In genomic region chr21:38944903-38945302, GRCh38 we compare ENCODE assay signal across 17 cellular contexts.
DNase-seq lines count a peak whose midpoint lies in the region; ATAC-seq and TF ChIP-seq lines count a peak whose summit lies in the region.
"Had no signal": no experiment of that assay in that cellular context is flagged by ENCODE, and none has a peak within 500 bp of the region (broad histone marks: within the 10 kb centered on the region; RNA-seq: fewer than 3 reads in every experiment).

No MANE protein-coding gene starts in this region.

- peak overlapping the region; percentile 82 for H4K91ac ChIP-seq in neuronal stem cell (ENCODE audit: low read depth, low read length, poor library complexity)

- H3K27ac Mint-ChIP-seq in WTC11, result peak overlapping the region; percentile 53; the same call in 1 of the 2 replicates
- H3K27ac Mint-ChIP-seq: CD8-positive, alpha-beta T cell had no signal

- TF ChIP-seq POLR2A in HCT116 (IDR thresholded peaks at IDR 0.05; ENCODE audit: borderline replicate concordance, extremely low read depth, insufficient read depth, insufficient read length), result no peak

- no peak overlapping the region for H2BK15ac ChIP-seq in neuronal stem cell (ENCODE audit: low read length)

- peaks cover 25% of the 10 kb centered on the region for H3K9me3 Mint-ChIP-seq in WTC11

- H4K8ac ChIP-seq in neuronal stem cell (ENCODE audit: low read depth, low read length), result no peak overlapping the region

- no peaks in the 10 kb centered on the region for H3K79me1 ChIP-seq in neuronal stem cell (ENCODE audit: low read depth, low read length)

- H3K4me3 ChIP-seq in HCT116 (replicated peaks in 1 of 2; ENCODE audit: low read depth in 1 of 2, low read length in 2 of 2) (no peak overlapping the region), iPS DF 6.9 (ENCODE audit: low read length) (no peak overlapping the region), neuronal stem cell (ENCODE audit: low read length in 2 of 2) (no peak overlapping the region)
- H3K4me3 ChIP-seq: SJSA1 had no signal

- no CpG with 5 or more reads among the region's 14 CpGs for WGBS in iPS DF 6.9 (ENCODE audit: insufficient coverage, insufficient read length)
- no CpG with 5 or more reads among the region's 14 CpGs for WGBS in neuronal stem cell (ENCODE audit: extremely low coverage in 2 of 2, insufficient read length in 2 of 2, insufficient replicate concordance in 1 of 2), 2 donors

- peak overlapping the region; percentile 56 for H3K14ac ChIP-seq in neuronal stem cell (ENCODE audit: low read length)

- TF ChIP-seq RAD21 in HCT116 (IDR thresholded peaks at IDR 0.05; ENCODE audit: low read depth), result 0 out of 2 replicates have a peak, but pooled peaks have one; percentile 7

- H3K4me1 ChIP-seq in HCT116 (ENCODE audit: control insufficient read depth in 1 of 2, insufficient read depth in 2 of 2, low read length in 2 of 2), result no peaks in the 10 kb centered on the region
- peaks cover 3% of the 10 kb centered on the region; the same call in 1 of the 2 replicates for H3K4me1 ChIP-seq in iPS DF 6.9 (ENCODE audit: control insufficient read depth, insufficient read depth, low read length)
- H3K4me1 ChIP-seq in neuronal stem cell (ENCODE audit: control insufficient read depth in 2 of 2, insufficient read depth in 1 of 2, low read depth in 1 of 2, low read length in 2 of 2), result peaks cover 2 to 8% of the 10 kb centered on the region in 2 donors

- POLR2A ChIA-PET in HCT116 (lab: Charles Lee) (no interaction called here), WTC11 (lab: Charles Lee) (no interaction called here)

- no TSS peak for BruUV-seq in HCT116 (replicated peaks; lab: Mats Ljungman, UMichigan)

- no peaks in the 10 kb centered on the region for H4K20me1 ChIP-seq in HCT116 (ENCODE audit: insufficient read depth)

- peak overlapping the region; percentile 36 for H2BK12ac ChIP-seq in neuronal stem cell (ENCODE audit: low read length)

- no peak overlapping the region for H3K4ac ChIP-seq in neuronal stem cell (ENCODE audit: low read length)

- H3K18ac ChIP-seq in neuronal stem cell (ENCODE audit: low read length), result peak overlapping the region; percentile 85

- H3K9me2 ChIP-seq in HCT116 (ENCODE audit: insufficient read depth), result no peaks in the 10 kb centered on the region

- no peak overlapping the region for H2BK120ac ChIP-seq in neuronal stem cell (ENCODE audit: low read depth, low read length)

- H3K79me2 ChIP-seq in HCT116 (ENCODE audit: insufficient read depth, low read length), result no peaks in the 10 kb centered on the region

- H3K27me3 Mint-ChIP-seq in WTC11 (ENCODE audit: low read depth), result peaks cover 7% of the 10 kb centered on the region

- H3K4me2 ChIP-seq in HCT116 (ENCODE audit: low read length) (no peak overlapping the region), neuronal stem cell (ENCODE audit: insufficient read depth, low read length, poor library complexity, severe bottlenecking) (no peak overlapping the region)

- intact Hi-C loops in HCT116 (cut with micrococcal nuclease), result no loop called here

- H3K4me3 Mint-ChIP-seq in WTC11, result 0 out of 2 replicates have a peak overlapping the region, but pooled peaks have one; percentile 2
- H3K4me3 Mint-ChIP-seq: CD8-positive, alpha-beta T cell had no signal

- no peak overlapping the region for H3K9ac ChIP-seq in HCT116 (ENCODE audit: low read length)
- H3K9ac ChIP-seq in neuronal stem cell (ENCODE audit: low read depth, low read length, poor library complexity), result no peak overlapping the region

- H3K23ac ChIP-seq in neuronal stem cell (ENCODE audit: low read depth, low read length, poor library complexity), result no peak overlapping the region

- no peak for ATAC-seq in HCT116
- peak; percentile 58 for ATAC-seq in WTC11
- ATAC-seq in HG02970 (IDR thresholded peaks at IDR 0.05; ENCODE audit: low FRiP score, unreplicated experiment), result no peak
- no peak for ATAC-seq in HG03039 (IDR thresholded peaks at IDR 0.05; ENCODE audit: unreplicated experiment)
- ATAC-seq: CD8-positive, alpha-beta T cell had no signal

- H3K36me3 ChIP-seq in HCT116 (ENCODE audit: control insufficient read depth in 1 of 2, insufficient read depth in 2 of 2, low read length in 2 of 2) (no peaks in the 10 kb centered on the region), iPS DF 6.9 (ENCODE audit: control insufficient read depth, insufficient read depth, low read length) (no peaks in the 10 kb centered on the region; the same call in 1 of the 2 replicates), neuronal stem cell (replicated peaks in 1 of 2; ENCODE audit: control insufficient read depth in 2 of 2, insufficient read depth in 2 of 2, low read length in 2 of 2) (no peaks in the 10 kb centered on the region)
- H3K36me3 ChIP-seq: SJSA1 had no signal

- no peak overlapping the region for H2BK5ac ChIP-seq in neuronal stem cell (ENCODE audit: low read length)

- peaks cover 3% of the 10 kb centered on the region for H3K36me3 Mint-ChIP-seq in WTC11
- H3K36me3 Mint-ChIP-seq: CD8-positive, alpha-beta T cell had no signal

- H3K27me3 ChIP-seq in HCT116 (ENCODE audit: insufficient read depth, low read length), result no peaks in the 10 kb centered on the region
- no peaks in the 10 kb centered on the region for H3K27me3 ChIP-seq in iPS DF 6.9 (ENCODE audit: control insufficient read depth, insufficient read depth, low read length)
- peaks cover 0 to 29% (median 0%) of the 10 kb centered on the region in 3 experiments for H3K27me3 ChIP-seq in neuronal stem cell (ENCODE audit: control insufficient read depth in 3 of 3, insufficient read depth in 3 of 3, low read depth in 1 of 3, low read length in 3 of 3)
- H3K27me3 ChIP-seq: SJSA1 had no signal

- no peak overlapping the region for H3K27ac ChIP-seq in HCT116 (ENCODE audit: low read depth, low read length)
- H3K27ac ChIP-seq in iPS DF 6.9 (ENCODE audit: low read length), result no peak overlapping the region
- no peak overlapping the region for H3K27ac ChIP-seq in neuronal stem cell (replicated peaks; ENCODE audit: low read length)
- H3K27ac ChIP-seq: SJSA1 had no signal

- no peak overlapping the region for H2AK5ac ChIP-seq in neuronal stem cell (ENCODE audit: low read depth, low read length)

- RAD21 ChIA-PET in HCT116 (lab: Charles Lee; ENCODE audit: low non-redundant PET in 1 of 2, low total read pairs in 2 of 2, uncharacterized antibody in 2 of 2, unreplicated experiment in 2 of 2), result no interaction called here

- TF ChIP-seq CTCF in HCT116 (IDR thresholded peaks at IDR 0.05 in 2 of 3, conservative IDR thresholded peaks at IDR 0.05 in 1 of 3; ENCODE audit: borderline replicate concordance in 1 of 3, insufficient read depth in 1 of 3, low read depth in 2 of 3, low read length in 2 of 3) (no peak), WTC11 (IDR thresholded peaks at IDR 0.05) (no peak; the same call in 1 of the 2 replicates)

- peaks cover 23% of the 10 kb centered on the region for H3K4me1 Mint-ChIP-seq in WTC11

- H3K9me3 ChIP-seq in HCT116 (ENCODE audit: control insufficient read depth in 1 of 2, insufficient read depth in 1 of 2, low read depth in 1 of 2, low read length in 2 of 2) (no peaks in the 10 kb centered on the region), iPS DF 6.9 (ENCODE audit: control insufficient read depth, insufficient read depth, low read length) (no peaks in the 10 kb centered on the region), neuronal stem cell (replicated peaks in 1 of 2; ENCODE audit: control insufficient read depth in 2 of 2, insufficient read depth in 1 of 2, low read depth in 1 of 2, low read length in 2 of 2) (peaks cover 5 to 7% of the 10 kb centered on the region in 2 donors)
- H3K9me3 ChIP-seq: SJSA1 had no signal

- no peak for DNase-seq in HCT116 (ENCODE audit: low read depth, low spot score)
- DNase-seq in WTC11 (ENCODE audit: low spot score), result peak; percentile 44
- DNase-seq in iPS DF 6.9 (ENCODE audit: low read depth, low spot score), result peak; percentile 9
- DNase-seq in neuronal stem cell (ENCODE audit: low spot score), result no peak
- DNase-seq in HuH-7.5 (ENCODE audit: low spot score), result no peak
- no peak for DNase-seq in AG08395 (ENCODE audit: low spot score)
- DNase-seq: CD8-positive, alpha-beta T cell; DMS79 treated with DMSO at 0.1 percent for 48 hours; GF-D8; HCEC 1CT; KBM-7; NCI-H1048; NCI-H1694; NK-92 treated with Interleukin-12 subunit alpha and Interleukin-12 subunit beta, amount 100 ng/mL, for 24 hours had no signal

- CTCF ChIA-PET in HCT116 (lab: Charles Lee) (no interaction called here), WTC11 (lab: Charles Lee) (interaction anchor here (0.6 to 1.7 kb wide), 5 partner anchors 11 to 137 kb away, joined by 3 to 10 read pairs (median 6); no protein-coding TSS in a partner anchor)

- H2AFZ ChIP-seq in HCT116 (ENCODE audit: low read depth, low read length, poor library complexity, severe bottlenecking) (no peak overlapping the region), neuronal stem cell (ENCODE audit: low read length) (no peak overlapping the region)

TF ChIP-seq in HCT116, 20 proteins besides CTCF, POLR2A, EP300 and RAD21:
- TF ChIP-seq JUND (IDR thresholded peaks at IDR 0.05) (no peak), ZFX (IDR thresholded peaks at IDR 0.05) (no peak)

TF ChIP-seq in WTC11, 78 proteins besides CTCF, POLR2A, EP300 and RAD21 (continues in another document):
- TF ChIP-seq KAT7 (CRISPR knock-in tag; IDR thresholded peaks at IDR 0.05; ENCODE audit: borderline replicate concordance) (0 out of 2 replicates have a peak, but pooled peaks have one; percentile 7), RELA (CRISPR knock-in tag; IDR thresholded peaks at IDR 0.05; ENCODE audit: borderline replicate concordance) (no peak), TCF7 (CRISPR knock-in tag; IDR thresholded peaks at IDR 0.05; ENCODE audit: low read depth) (no peak), GRHL2 (CRISPR knock-in tag; IDR thresholded peaks at IDR 0.05; ENCODE audit: insufficient replicate concordance, severe bottlenecking) (no peak), ZNF423 (CRISPR knock-in tag; IDR thresholded peaks at IDR 0.05) (0 out of 2 replicates have a peak, but pooled peaks have one; percentile 6)
- TF ChIP-seq, protein P1, sequence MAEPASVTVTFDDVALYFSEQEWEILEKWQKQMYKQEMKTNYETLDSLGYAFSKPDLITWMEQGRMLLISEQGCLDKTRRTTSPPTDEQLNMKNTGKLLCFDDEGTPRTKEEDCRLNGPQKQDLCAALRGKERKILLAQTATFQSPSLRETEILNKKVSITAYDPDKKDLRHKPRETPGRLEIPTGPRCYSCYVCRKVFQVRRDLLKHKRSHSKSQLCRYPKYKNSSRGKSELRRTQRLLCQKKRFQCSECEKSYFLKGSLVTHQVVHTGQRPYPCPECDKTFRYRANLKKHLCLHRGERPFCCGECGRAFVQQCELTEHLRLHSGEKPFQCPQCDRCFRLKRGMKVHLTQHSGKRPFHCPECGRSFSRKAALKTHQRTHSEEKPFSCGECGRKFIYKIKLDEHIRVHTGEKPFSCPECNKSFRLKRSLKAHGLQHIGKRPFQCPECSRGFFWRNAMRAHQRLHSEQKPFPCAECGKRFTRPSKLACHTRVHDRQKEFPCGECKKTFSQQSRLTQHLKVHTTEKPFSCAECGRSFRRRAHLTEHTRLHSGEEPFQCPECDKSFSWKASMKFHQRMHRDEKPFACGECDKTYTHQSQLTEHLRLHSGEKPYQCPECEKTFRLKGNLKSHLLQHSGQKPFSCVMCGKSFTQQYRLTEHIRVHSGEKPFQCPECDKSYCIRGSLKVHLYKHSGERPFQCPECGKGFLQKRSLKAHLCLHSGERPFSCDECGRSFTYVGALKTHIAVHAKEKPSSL (CRISPR knock-in tag; conservative IDR thresholded peaks at IDR 0.05), result no peak

Comparison
In these comparisons a context has a peak if more than half of its experiments do, and no peak if none do; other contexts are left out.
1. DNase-seq: peak in WTC11 (single experiment) and iPS DF 6.9 (single experiment); none in HCT116 (single experiment), neuronal stem cell (single experiment), HuH-7.5 (single experiment) and AG08395 (single experiment).